Comparison of ENCODE assay signal across 9 cellular contexts in genomic region chr6:5036309-5036708, GRCh38. TPM values are rescaled to one million over a fixed set of nuclear protein-coding genes. Genes with fewer than 3 reads are reported as not detected.
DNase-seq lines count a peak whose midpoint lies in the region; ATAC-seq lines count a peak whose summit lies in the region.
"Had no signal": no experiment of that assay in that cellular context is flagged by ENCODE, and none has a peak within 500 bp of the region (broad histone marks: within the 10 kb centered on the region; RNA-seq: fewer than 3 reads in every experiment).

No MANE protein-coding gene starts in this region.

- H3K4me3 Mint-ChIP-seq in activated T-helper 17 cell treated with anti-CD3 and anti-CD28 coated beads, Interleukin-2, amount 50 U/mL, for 72 hours, result no peak overlapping the region
- no peak overlapping the region for H3K4me3 Mint-ChIP-seq in activated naive CD8-positive, alpha-beta T cell treated with anti-CD3 and anti-CD28 coated beads for 36 hours

- no peaks in the 10 kb centered on the region for H3K4me1 Mint-ChIP-seq in activated T-helper 17 cell treated with anti-CD3 and anti-CD28 coated beads, Interleukin-2, amount 50 U/mL, for 72 hours
- peaks cover 2% of the 10 kb centered on the region for H3K4me1 Mint-ChIP-seq in activated naive CD8-positive, alpha-beta T cell treated with anti-CD3 and anti-CD28 coated beads for 36 hours

- no peaks in the 10 kb centered on the region for H3K36me3 Mint-ChIP-seq in activated T-helper 17 cell treated with anti-CD3 and anti-CD28 coated beads, Interleukin-2, amount 50 U/mL, for 72 hours (ENCODE audit: low read depth)
- H3K36me3 Mint-ChIP-seq in activated naive CD8-positive, alpha-beta T cell treated with anti-CD3 and anti-CD28 coated beads for 36 hours, result peaks cover 2% of the 10 kb centered on the region

- ATAC-seq in activated T-helper 17 cell treated with anti-CD3 and anti-CD28 coated beads, Interleukin-2, amount 50 U/mL, for 72 hours (replicated peaks), result no peak
- no peak for ATAC-seq in GM21526 (IDR thresholded peaks at IDR 0.05; ENCODE audit: low FRiP score, unreplicated experiment)

- DNase-seq in EH (ENCODE audit: low read depth), result peak; percentile 66
- DNase-seq in NCI-H1436 (lab: John Stamatoyannopoulos, UW), result peak; percentile 37
- DNase-seq in SW480 (ENCODE audit: low spot score), result peak; percentile 39
- DNase-seq in iPS-NIHi11 (ENCODE audit: low spot score), result peak; percentile 80
- DNase-seq in NCI-H1092 (lab: John Stamatoyannopoulos, UW), result no peak
- no peak for DNase-seq in activated naive CD8-positive, alpha-beta T cell treated with anti-CD3 and anti-CD28 coated beads for 36 hours
- DNase-seq: effector CD8-positive, alpha-beta T cell had no signal

- H3K27ac Mint-ChIP-seq in activated T-helper 17 cell treated with anti-CD3 and anti-CD28 coated beads, Interleukin-2, amount 50 U/mL, for 72 hours, result no peak overlapping the region
- no peak overlapping the region for H3K27ac Mint-ChIP-seq in activated naive CD8-positive, alpha-beta T cell treated with anti-CD3 and anti-CD28 coated beads for 36 hours

- no peaks in the 10 kb centered on the region for H3K27me3 Mint-ChIP-seq in activated T-helper 17 cell treated with anti-CD3 and anti-CD28 coated beads, Interleukin-2, amount 50 U/mL, for 72 hours
- no peaks in the 10 kb centered on the region for H3K27me3 Mint-ChIP-seq in activated naive CD8-positive, alpha-beta T cell treated with anti-CD3 and anti-CD28 coated beads for 36 hours

- no peaks in the 10 kb centered on the region for H3K9me3 Mint-ChIP-seq in activated T-helper 17 cell treated with anti-CD3 and anti-CD28 coated beads, Interleukin-2, amount 50 U/mL, for 72 hours
- H3K9me3 Mint-ChIP-seq in activated naive CD8-positive, alpha-beta T cell treated with anti-CD3 and anti-CD28 coated beads for 36 hours, result peaks cover 1% of the 10 kb centered on the region

RNA-seq across cellular contexts. Expression of gene RPP40, which starts 32.5 kb away (rescaled TPM):
- total RNA-seq in activated T-helper 17 cell treated with anti-CD3 and anti-CD28 coated beads, Interleukin-2, amount 50 U/mL, for 72 hours, result 10 to 100 TPM in 1 of 2 donors, 1 to 10 TPM in 1; 8.0 to 19.4 TPM
- 10 to 100 TPM; 18.9 to 20.6 TPM for total RNA-seq in activated naive CD8-positive, alpha-beta T cell treated with anti-CD3 and anti-CD28 coated beads for 36 hours

RNA-seq across cellular contexts. Expression of gene PPP1R3G, which starts 48.8 kb away (rescaled TPM):
- under 1 TPM in 1 of 2 donors, not detected in 1; 0.05 TPM for total RNA-seq in activated T-helper 17 cell treated with anti-CD3 and anti-CD28 coated beads, Interleukin-2, amount 50 U/mL, for 72 hours
- under 1 TPM; 0.06 to 0.10 TPM for total RNA-seq in activated naive CD8-positive, alpha-beta T cell treated with anti-CD3 and anti-CD28 coated beads for 36 hours

Comparison
In these comparisons a context has a peak if more than half of its experiments do, and no peak if none do; other contexts are left out.
1. DNase-seq: peak in EH (single experiment), NCI-H1436 (single experiment), SW480 (single experiment) and iPS-NIHi11 (single experiment); none in NCI-H1092 (single experiment) and activated naive CD8-positive, alpha-beta T cell treated with anti-CD3 and anti-CD28 coated beads for 36 hours (single experiment).